Comparison of ENCODE assay signal across 15 cellular contexts in the genomic region with DNA sequence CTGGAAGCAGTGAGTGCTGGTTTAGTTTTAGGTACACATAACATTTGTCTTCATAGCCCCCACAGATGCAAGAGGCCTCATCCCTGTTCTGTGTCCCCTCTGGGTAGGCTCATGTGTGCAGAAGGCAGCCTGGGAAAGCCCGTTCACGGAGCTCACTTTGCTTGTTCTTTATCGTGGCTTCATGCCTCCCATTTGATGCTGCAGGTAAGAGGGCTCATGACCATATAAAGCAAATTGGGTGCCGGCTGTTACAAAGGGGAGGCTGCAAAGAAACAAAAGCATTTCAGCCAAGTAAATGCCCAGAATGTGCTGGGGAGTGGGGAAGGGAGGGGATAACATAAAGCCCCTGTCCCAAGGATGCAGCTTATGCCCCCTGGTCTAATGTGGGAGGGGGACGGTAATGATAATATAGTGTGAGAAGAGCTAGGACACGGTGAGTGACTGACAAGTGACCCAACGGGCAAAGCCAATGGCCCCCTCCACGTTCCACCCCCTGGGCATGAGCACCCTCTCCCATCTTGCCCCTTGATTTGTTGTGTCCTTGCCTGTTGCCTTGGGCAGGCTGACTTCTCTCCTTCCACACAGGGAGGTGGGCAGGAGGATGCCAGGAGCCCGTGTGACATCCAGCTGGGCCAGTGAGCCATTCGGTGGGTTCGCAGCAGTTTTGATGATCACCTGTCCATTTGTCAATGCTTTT.
A peak's percentile ranks its signal among the peaks of the same experiment; 100 is the strongest.
DNase-seq lines count a peak whose midpoint lies in the region; ATAC-seq and TF ChIP-seq lines count a peak whose summit lies in the region.
"Had no signal": no experiment of that assay in that cellular context is flagged by ENCODE, and none has a peak within 500 bp of the region (broad histone marks: within the 10 kb centered on the region; RNA-seq: fewer than 3 reads in every experiment).

No MANE protein-coding gene starts in this region.

- peaks cover 0 to 5% (median 0%) of the 10 kb centered on the region in 9 donors for H3K36me3 ChIP-seq in heart left ventricle
- H3K36me3 ChIP-seq in upper lobe of right lung, result no peaks in the 10 kb centered on the region
- no peaks in the 10 kb centered on the region for H3K36me3 ChIP-seq in mesendoderm (ENCODE audit: control insufficient read depth, insufficient read depth, low read length)
- H3K36me3 ChIP-seq: BE2C had no signal

- no peak overlapping the region for H2BK120ac ChIP-seq in mesendoderm (ENCODE audit: low read depth, low read length)

- no peak overlapping the region for H3K9ac ChIP-seq in mesendoderm (ENCODE audit: low read length)

- H3K4me3 Mint-ChIP-seq in neural crest cell, result no peak overlapping the region
- H3K4me3 Mint-ChIP-seq: CD4-positive, alpha-beta memory T cell had no signal

- peak overlapping the region; percentile 81 for H3K27ac Mint-ChIP-seq in neural crest cell (ENCODE audit: unreplicated experiment)
- H3K27ac Mint-ChIP-seq: CD4-positive, alpha-beta memory T cell had no signal

- no peak for TF ChIP-seq CTCF in heart left ventricle (IDR thresholded peaks at IDR 0.05)
- TF ChIP-seq CTCF in coronary artery (IDR thresholded peaks at IDR 0.05), result no peak
- TF ChIP-seq CTCF in neural crest cell (conservative IDR thresholded peaks at IDR 0.05), result no peak
- no peak for TF ChIP-seq CTCF in upper lobe of right lung (IDR thresholded peaks at IDR 0.05)

- H3K23ac ChIP-seq in mesendoderm (ENCODE audit: low read length), result no peak overlapping the region

- no peak overlapping the region for H2AK5ac ChIP-seq in mesendoderm (ENCODE audit: low read length)

- H3K9me3 Mint-ChIP-seq in neural crest cell, result peaks cover 12% of the 10 kb centered on the region

- H3K9me3 ChIP-seq in heart left ventricle (peaks cover 0 to 28% (median 18%) of the 10 kb centered on the region in 12 donors), upper lobe of right lung (peaks cover 12% of the 10 kb centered on the region)
- H3K9me3 ChIP-seq: BE2C had no signal

- H3K4me1 ChIP-seq in heart left ventricle (peaks cover 0 to 35% (median 26%) of the 10 kb centered on the region in 12 donors), upper lobe of right lung (peaks cover 5% of the 10 kb centered on the region), mesendoderm (ENCODE audit: control insufficient read depth, low read depth, low read length) (no peaks in the 10 kb centered on the region)
- H3K4me1 ChIP-seq: BE2C had no signal

- no peak overlapping the region for H3K56ac ChIP-seq in mesendoderm (ENCODE audit: low read length)

- no peaks in the 10 kb centered on the region for H3K4me1 Mint-ChIP-seq in neural crest cell

- no peak overlapping the region for H2BK15ac ChIP-seq in mesendoderm (replicated peaks; ENCODE audit: low read depth)

- no peak overlapping the region for H3K4me2 ChIP-seq in mesendoderm (ENCODE audit: low read length)

- no peak overlapping the region for H4K8ac ChIP-seq in mesendoderm (ENCODE audit: low read depth, low read length)

- no peak for TF ChIP-seq POLR2A in heart left ventricle (IDR thresholded peaks at IDR 0.05)

- no peak overlapping the region for H3K4me3 ChIP-seq in heart left ventricle
- H3K4me3 ChIP-seq in coronary artery, result no peak overlapping the region
- H3K4me3 ChIP-seq in upper lobe of right lung, result no peak overlapping the region
- H3K4me3 ChIP-seq in mesendoderm (ENCODE audit: low read length), result no peak overlapping the region

- 79 to 92% (median 91%) methylated on average over 11 of the region's 11 CpGs for WGBS in heart left ventricle, 4 donors
- WGBS in mesendoderm (ENCODE audit: extremely low coverage, insufficient coverage, low lambda C conversion rate), result no CpG with 5 or more reads among the region's 11 CpGs

- H3K27me3 ChIP-seq in heart left ventricle (no peaks in the 10 kb centered on the region), upper lobe of right lung (no peaks in the 10 kb centered on the region), mesendoderm (ENCODE audit: insufficient read depth, low read length, poor library complexity) (no peaks in the 10 kb centered on the region)
- H3K27me3 ChIP-seq: BE2C had no signal

- DNase-seq in heart left ventricle (no peak), Right ventricle myocardium superior (no peak), coronary artery (ENCODE audit: low spot score) (no peak), neural crest cell (ENCODE audit: low read depth, low spot score) (no peak), upper lobe of right lung (no peak), mesendoderm (no peak)
- DNase-seq: BE2C; CD4-positive, alpha-beta memory T cell; NCI-H1105 treated with DMSO at 0.1 percent for 48 hours; NCI-H187; SIG-M5 had no signal

- intact Hi-C loops in heart left ventricle (cut with DNase I) (loop anchor here in 1 of 10 donors (10.0 kb wide), 1 partner anchor 86 kb away; no protein-coding TSS in a partner anchor), Right ventricle myocardium superior (cut with DNase I) (no loop called here), upper lobe of right lung (cut with DNase I) (no loop called here)

- peak overlapping the region in 10 of 12 donors; percentile 21 to 84 (median 74) for H3K27ac ChIP-seq in heart left ventricle
- H3K27ac ChIP-seq in coronary artery, result peak overlapping the region; percentile 68 to 93
- H3K27ac ChIP-seq in upper lobe of right lung, result peak overlapping the region; percentile 24
- H3K27ac ChIP-seq in mesendoderm (ENCODE audit: low read depth, low read length), result no peak overlapping the region
- H3K27ac ChIP-seq: 22Rv1, HL-60 had no signal

- H3K18ac ChIP-seq in mesendoderm (ENCODE audit: low read length), result no peak overlapping the region

- peaks cover 9% of the 10 kb centered on the region for H3K36me3 Mint-ChIP-seq in neural crest cell (ENCODE audit: low read depth)

- H3K4ac ChIP-seq in mesendoderm (ENCODE audit: low read depth, low read length), result no peak overlapping the region

- H4K5ac ChIP-seq in mesendoderm (ENCODE audit: low read length), result no peak overlapping the region

- H3K79me1 ChIP-seq in mesendoderm (ENCODE audit: low read length), result no peaks in the 10 kb centered on the region

- no peaks in the 10 kb centered on the region for H3K27me3 Mint-ChIP-seq in neural crest cell (ENCODE audit: low read depth)
- H3K27me3 Mint-ChIP-seq: CD4-positive, alpha-beta memory T cell had no signal

- ATAC-seq in heart left ventricle (peak in 1 of 4 donors; percentile 5), Right ventricle myocardium superior (ENCODE audit: poor library complexity) (no peak), upper lobe of right lung (no peak), GM21360 (IDR thresholded peaks at IDR 0.05; ENCODE audit: unreplicated experiment) (no peak), GM19351 (IDR thresholded peaks at IDR 0.05; ENCODE audit: unreplicated experiment) (no peak)

- no peaks in the 10 kb centered on the region for H3K79me2 ChIP-seq in mesendoderm (ENCODE audit: control insufficient read depth, insufficient read depth, low read length)

- H2BK5ac ChIP-seq in mesendoderm (ENCODE audit: low read length), result no peak overlapping the region
